1 cellular context compared by ENCODE assay signal in genomic region chr7:17530249-17530648, GRCh38.
TF ChIP-seq lines count a peak whose summit lies in the region.

No MANE protein-coding gene starts in this region.

TF ChIP-seq in GM23338, 12 proteins besides CTCF, POLR2A, EP300 and RAD21 (continued from another document):
- no peak for TF ChIP-seq ZNF462 (CRISPR knock-in tag; IDR thresholded peaks at IDR 0.05)
- TF ChIP-seq STAT1 (IDR thresholded peaks at IDR 0.05; ENCODE audit: unreplicated experiment) = no peak
- no peak for TF ChIP-seq ETS1 (IDR thresholded peaks at IDR 0.05)
- TF ChIP-seq NANOG (IDR thresholded peaks at IDR 0.05; ENCODE audit: borderline replicate concordance) = no peak
- TF ChIP-seq JUNB (IDR thresholded peaks at IDR 0.05; ENCODE audit: unreplicated experiment) = no peak
- TF ChIP-seq POLR2AphosphoS5 (IDR thresholded peaks at IDR 0.05; ENCODE audit: low read depth) = no peak
- no peak for TF ChIP-seq CREB1 (CRISPR knock-in tag; IDR thresholded peaks at IDR 0.05; ENCODE audit: low read depth)
- TF ChIP-seq REST (IDR thresholded peaks at IDR 0.05; ENCODE audit: unreplicated experiment) = no peak
- no peak for TF ChIP-seq EZH2 (IDR thresholded peaks at IDR 0.05; ENCODE audit: low read depth, unreplicated experiment)
